Comparison of ENCODE assay signal across 8 cellular contexts in genomic region chr5:172939045-172939444, GRCh38. TPM values are rescaled to one million over a fixed set of nuclear protein-coding genes. Genes with fewer than 3 reads are reported as not detected.
DNase-seq lines count a peak whose midpoint lies in the region; ATAC-seq, FAIRE-seq and TF ChIP-seq lines count a peak whose summit lies in the region.

No MANE protein-coding gene starts in this region.

- no peak overlapping the region for H3K27ac ChIP-seq in GM12878 (ENCODE audit: control insufficient read depth, insufficient read depth)
- H3K27ac ChIP-seq in mesodermal cell (ENCODE audit: low read depth, low read length, severe bottlenecking): peak overlapping the region; percentile 73

- no peak for TF ChIP-seq POLR2A in GM12878 (IDR thresholded peaks at IDR 0.05; ENCODE audit: low read depth, low read length)

- TF ChIP-seq EP300 in GM12878 (IDR thresholded peaks at IDR 0.05; ENCODE audit: borderline replicate concordance in 1 of 2, control insufficient read depth in 1 of 2, low read depth in 2 of 2, low read length in 2 of 2): no peak

- WGBS in GM12878 (ENCODE audit: insufficient coverage, insufficient replicate concordance, low lambda C conversion rate, missing lambda C conversion rate): 82% methylated on average over 10 of the region's 10 CpGs
- WGBS in mesodermal cell (ENCODE audit: insufficient coverage in 2 of 2), 2 experiments: 82 to 88% methylated on average over 9 to 10 of the region's 10 CpGs

- SMC1A ChIA-PET in GM12878 (lab: Charles Lee; ENCODE audit: uncharacterized antibody, unreplicated experiment): no interaction called here

- TF ChIP-seq RAD21 in GM12878 (IDR thresholded peaks at IDR 0.05; ENCODE audit: insufficient read depth, low read depth, low read length): no peak

- no peak for FAIRE-seq in GM12878 (lab: Jason Lieb, UNC)

- RAD21 ChIA-PET in GM12878 (lab: Charles Lee; ENCODE audit: unreplicated experiment): interaction anchor here (1.3 kb wide), 1 partner anchor 224 kb away, joined by 4 read pairs; no protein-coding TSS in a partner anchor

- intact Hi-C loops in GM12878 (cut with micrococcal nuclease; ENCODE audit: unreplicated experiment): no loop called here

- peak; percentile 56 for ATAC-seq in GM12878
- no peak for ATAC-seq in GM21528 (IDR thresholded peaks at IDR 0.05; ENCODE audit: low FRiP score, unreplicated experiment)

- H3K4me3 ChIP-seq in GM06990 (replicated peaks; ENCODE audit: low read depth, low read length) (no peak overlapping the region), MG63 (no peak overlapping the region), GM12878 (no peak overlapping the region), mesodermal cell (ENCODE audit: extremely low read depth, insufficient read depth, low read length, poor library complexity, severe bottlenecking) (no peak overlapping the region)

- no peak overlapping the region for H3K9ac ChIP-seq in GM12878 (ENCODE audit: control insufficient read depth, insufficient read depth, low read length)

- H4K20me1 ChIP-seq in GM12878 (ENCODE audit: control insufficient read depth, insufficient read depth): no peaks in the 10 kb centered on the region

- in situ Hi-C loops in GM12878 (cut with MboI): no loop called here

- no peak overlapping the region for H2AFZ ChIP-seq in GM12878 (ENCODE audit: control insufficient read depth, low read depth, low read length)

- H3K4me1 ChIP-seq in GM12878 (ENCODE audit: control insufficient read depth, insufficient read depth, low read length): no peaks in the 10 kb centered on the region
- H3K4me1 ChIP-seq in mesodermal cell (ENCODE audit: control insufficient read depth, insufficient read depth, low read length, poor library complexity, severe bottlenecking): peaks cover 26% of the 10 kb centered on the region

- DNase-seq in GM06990 (ENCODE audit: extremely low read depth, insufficient read length) (no peak), MG63 (peak; percentile 56), GM12878 (ENCODE audit: low read depth, low spot score) (no peak), NCI-H187 (lab: John Stamatoyannopoulos, UW) (no peak), inferior parietal cortex (ENCODE audit: extremely low spot score) (no peak)
- DNase-seq in activated T-cell treated with anti-CD3 and anti-CD28 coated beads, Interleukin-2, amount 50 U/mL, for 1 hour: no peak

- no peaks in the 10 kb centered on the region for H3K79me2 ChIP-seq in GM12878 (ENCODE audit: control insufficient read depth, insufficient read depth, low read length)

- H3K27me3 ChIP-seq in GM06990 (replicated peaks; ENCODE audit: control insufficient read depth, insufficient read depth, low read length) (no peaks in the 10 kb centered on the region), MG63 (no peaks in the 10 kb centered on the region), GM12878 (replicated peaks in 1 of 2; ENCODE audit: control insufficient read depth in 2 of 2, insufficient read depth in 2 of 2, low read length in 1 of 2) (no peaks in the 10 kb centered on the region)

- no peak overlapping the region for H3K4me2 ChIP-seq in GM12878 (ENCODE audit: control insufficient read depth, insufficient read depth)

- no TSS peak for BruUV-seq in GM12878 (replicated peaks; lab: Mats Ljungman, UMichigan)

- peak; percentile 44 for TF ChIP-seq CTCF in GM06990 (IDR thresholded peaks at IDR 0.05; ENCODE audit: insufficient read depth, low read length, poor library complexity, severe bottlenecking)
- TF ChIP-seq CTCF in GM12878 (IDR thresholded peaks at IDR 0.05 in 2 of 3, conservative IDR thresholded peaks at IDR 0.05 in 1 of 3; ENCODE audit: control insufficient read depth in 2 of 3, extremely low read depth in 1 of 3, insufficient read depth in 1 of 3, low read depth in 3 of 3, low read length in 3 of 3): peak in 2 of 3 experiments; percentile 20 to 31; a peak in 1 of 6 replicates

- H3K9me3 ChIP-seq in MG63 (no peaks in the 10 kb centered on the region), GM12878 (replicated peaks; ENCODE audit: control insufficient read depth, insufficient read depth, low read length) (no peaks in the 10 kb centered on the region), mesodermal cell (ENCODE audit: control insufficient read depth, low read length) (no peaks in the 10 kb centered on the region)

- CTCF ChIA-PET in GM12878 (lab: Yijun Ruan, JAX): interaction anchor here (1.2 to 17.2 kb wide), 2 partner anchors 8 to 229 kb away, joined by 4 to 324 read pairs; no protein-coding TSS in a partner anchor

- POLR2A ChIA-PET in GM12878 (lab: Charles Lee): no interaction called here

- H3K36me3 ChIP-seq in GM06990 (ENCODE audit: control insufficient read depth, insufficient read depth, low read length) (peaks cover 36% of the 10 kb centered on the region), MG63 (peaks cover 85% of the 10 kb centered on the region), GM12878 (ENCODE audit: control insufficient read depth in 2 of 2, insufficient read depth in 2 of 2, low read length in 1 of 2) (peaks cover 4 to 14% of the 10 kb centered on the region in 2 experiments), mesodermal cell (ENCODE audit: control insufficient read depth, insufficient read depth, low read length) (peaks cover 67% of the 10 kb centered on the region)

TF ChIP-seq in GM12878, 131 proteins besides CTCF, POLR2A, EP300 and RAD21 (continues in another document):
- TF ChIP-seq KLF5 (IDR thresholded peaks at IDR 0.05; ENCODE audit: partially characterized antibody) (no peak), CHD1 (IDR thresholded peaks at IDR 0.05; ENCODE audit: low read depth, low read length) (no peak), LARP7 (IDR thresholded peaks at IDR 0.05) (no peak), IKZF1 (conservative IDR thresholded peaks at IDR 0.05) (no peak), YY1 (IDR thresholded peaks at IDR 0.05; ENCODE audit: low read depth, low read length) (no peak), E2F8 (IDR thresholded peaks at IDR 0.05; ENCODE audit: low read depth, partially characterized antibody) (no peak), IKZF2 (IDR thresholded peaks at IDR 0.05) (no peak)

RNA-seq across cellular contexts. Expression of gene RPL26L1, which starts 20.2 kb away (rescaled TPM):
- 132 and 142 TPM in 2 replicates for total RNA-seq in MG63 (2014; rRNA removed; shearing (Covaris generic); ENCODE audit: low replicate concordance)
- total RNA-seq in GM12878 (2013; cell fraction: nucleolus; rRNA removed): 3.8 and 5.7 TPM in 2 replicates
- total RNA-seq in GM12878 (2014; rRNA removed): 61.5 and 64.4 TPM in 2 replicates
- total RNA-seq in GM12878 (2014; rRNA removed; fragmentation: Illumina TruSeq; extraction: Trizol): 89.2 and 92.8 TPM in 2 replicates
- total RNA-seq in GM12878 (2021): 61.1 and 67.2 TPM in 2 replicates
- 96.8 TPM for polyA plus RNA-seq in GM12878 (2011; ENCODE audit: low read depth)
- polyA plus RNA-seq in GM12878 (2011; rRNA removed): 121 and 139 TPM in 2 replicates
- polyA plus RNA-seq in GM12878 (2011; cell fraction: cytosol; rRNA removed): 83.6 and 127 TPM in 2 replicates
- 62.9 and 70.5 TPM in 2 replicates for polyA plus RNA-seq in GM12878 (2011; cell fraction: nucleus; rRNA removed)
- polyA plus RNA-seq in GM12878 (2012): 56.1 and 57.3 TPM in 2 replicates
- 76.4 and 93.7 TPM in 2 replicates for polyA plus RNA-seq in GM12878 (2014; fragmentation: Illumina TruSeq; extraction: Trizol)
- 100 to 1,000 TPM; 326 to 331 TPM for polyA plus RNA-seq in GM12878 (2014; fragmentation: Nextera tagmentation; extraction: Ambion mirVana)
- polyA plus RNA-seq in GM12878 (2014; rRNA removed): 83.3 and 97.2 TPM in 2 replicates
- polyA plus RNA-seq in GM12878 (2016; fragmentation: Nextera tagmentation; extraction: Ambion mirVana): 100 to 1,000 TPM; 183 TPM
- polyA minus RNA-seq in GM12878 (2011; rRNA and poly(A)+ RNA removed): 40.9 and 57.4 TPM in 2 replicates
- 11.9 and 21.1 TPM in 2 replicates for polyA minus RNA-seq in GM12878 (2011; cell fraction: cytosol; rRNA and poly(A)+ RNA removed)
- 7.1 and 13.2 TPM in 2 replicates for polyA minus RNA-seq in GM12878 (2011; cell fraction: nucleus; rRNA and poly(A)+ RNA removed)
- 88.8 TPM for polyA plus RNA-seq in mesodermal cell (2013, experiment 1 of 2)
- polyA plus RNA-seq in mesodermal cell (2013, experiment 2 of 2): 99.2 TPM

RNA-seq across cellular contexts. Expression of gene ATP6V0E1, which starts 44.5 kb away (rescaled TPM):
- 296 and 325 TPM in 2 replicates for total RNA-seq in MG63 (2014; rRNA removed; shearing (Covaris generic); ENCODE audit: low replicate concordance)
- 109 and 116 TPM in 2 replicates for total RNA-seq in GM12878 (2013; cell fraction: nucleolus; rRNA removed)
- total RNA-seq in GM12878 (2014; rRNA removed): 138 and 143 TPM in 2 replicates
- total RNA-seq in GM12878 (2014; rRNA removed; fragmentation: Illumina TruSeq; extraction: Trizol): 145 and 150 TPM in 2 replicates
- 152 and 163 TPM in 2 replicates for total RNA-seq in GM12878 (2021)
- polyA plus RNA-seq in GM12878 (2011; ENCODE audit: low read depth): 386 TPM
- polyA plus RNA-seq in GM12878 (2011; rRNA removed): 448 and 499 TPM in 2 replicates
- 209 and 232 TPM in 2 replicates for polyA plus RNA-seq in GM12878 (2011; cell fraction: cytosol; rRNA removed)
- polyA plus RNA-seq in GM12878 (2011; cell fraction: nucleus; rRNA removed): 138 and 238 TPM in 2 replicates
- polyA plus RNA-seq in GM12878 (2012): 225 and 685 TPM in 2 replicates
- 219 and 238 TPM in 2 replicates for polyA plus RNA-seq in GM12878 (2014; fragmentation: Illumina TruSeq; extraction: Trizol)
- 100 to 1,000 TPM; 627 to 787 TPM for polyA plus RNA-seq in GM12878 (2014; fragmentation: Nextera tagmentation; extraction: Ambion mirVana)
- polyA plus RNA-seq in GM12878 (2014; rRNA removed): 149 and 178 TPM in 2 replicates
- 100 to 1,000 TPM; 393 to 410 TPM for polyA plus RNA-seq in GM12878 (2016; fragmentation: Nextera tagmentation; extraction: Ambion mirVana)
- 185 and 211 TPM in 2 replicates for polyA minus RNA-seq in GM12878 (2011; rRNA and poly(A)+ RNA removed)
- 41.8 and 51.5 TPM in 2 replicates for polyA minus RNA-seq in GM12878 (2011; cell fraction: cytosol; rRNA and poly(A)+ RNA removed)
- polyA minus RNA-seq in GM12878 (2011; cell fraction: nucleus; rRNA and poly(A)+ RNA removed): 30.3 and 51.4 TPM in 2 replicates
- polyA plus RNA-seq in mesodermal cell (2013, experiment 1 of 2): 154 TPM
- 125 TPM for polyA plus RNA-seq in mesodermal cell (2013, experiment 2 of 2)
